19 cellular contexts compared by ENCODE assay signal in the genomic region with DNA sequence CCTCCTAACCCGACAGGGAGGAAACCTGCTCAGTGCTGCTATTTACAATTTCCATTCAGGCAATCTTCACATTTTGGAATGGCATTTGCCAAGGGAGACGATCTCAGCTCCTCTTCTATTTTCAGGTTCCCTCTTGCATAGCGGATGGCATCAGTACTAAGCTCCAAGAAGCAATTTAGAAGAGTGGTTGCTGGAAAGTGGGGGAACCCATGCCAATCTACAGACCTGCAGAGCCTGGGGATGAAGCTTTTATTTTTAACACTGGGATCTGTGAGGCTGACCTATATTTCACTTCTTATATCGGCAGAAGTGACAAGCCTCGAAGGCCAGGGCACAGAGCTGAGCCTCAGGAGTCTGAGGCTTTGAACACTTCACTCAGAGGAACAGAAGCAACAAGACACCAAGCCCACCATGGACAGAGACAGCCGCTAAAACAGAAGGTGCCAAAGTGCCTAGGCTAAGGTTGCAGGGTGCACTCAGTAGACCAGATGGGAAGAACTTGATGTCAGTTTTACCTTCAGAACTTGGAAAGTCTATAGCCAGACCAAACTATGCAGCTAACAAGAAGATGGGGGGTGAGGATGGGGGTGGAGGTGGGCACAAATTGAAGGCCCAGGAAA. TPM values are rescaled to one million over a fixed set of nuclear protein-coding genes. Genes with fewer than 3 reads are reported as not detected.
DNase-seq lines count a peak whose midpoint lies in the region; ATAC-seq, FAIRE-seq and TF ChIP-seq lines count a peak whose summit lies in the region.
"Had no signal": no experiment of that assay in that cellular context is flagged by ENCODE, and none has a peak within 500 bp of the region (broad histone marks: within the 10 kb centered on the region; RNA-seq: fewer than 3 reads in every experiment).

No MANE protein-coding gene starts in this region.

- no peak for TF ChIP-seq RAD21 in Ishikawa (IDR thresholded peaks at IDR 0.05; ENCODE audit: low read depth)

- H2AFZ ChIP-seq in keratinocyte (ENCODE audit: control insufficient read depth, low read length) = no peak overlapping the region

- peak overlapping the region in 1 of 5 experiments; percentile 54 for H3K4me3 Mint-ChIP-seq in brain
- H3K4me3 Mint-ChIP-seq: activated CD8-positive, alpha-beta T cell treated with anti-CD3 and anti-CD28 coated beads, Interleukin-2, amount 10 ng/mL, durations not matched to agents 7 days and 5 days; CD8-positive, alpha-beta memory T cell; naive B cell had no signal

- peaks cover 30% of the 10 kb centered on the region for H3K79me2 ChIP-seq in keratinocyte (ENCODE audit: control insufficient read depth, insufficient read depth, low read length)

- H4K20me1 ChIP-seq in keratinocyte (ENCODE audit: control insufficient read depth, extremely low read depth, insufficient read depth, low read length) = no peaks in the 10 kb centered on the region

- H3K27ac ChIP-seq in keratinocyte (ENCODE audit: control insufficient read depth, insufficient read depth, low read length) (no peak overlapping the region), stomach (peak overlapping the region in 3 of 5 donors; percentile 24 to 63 (median 50))

- FAIRE-seq in keratinocyte (lab: Jason Lieb, UNC) = peak; percentile 49

- peaks cover 13% of the 10 kb centered on the region for H3K4me1 ChIP-seq in keratinocyte (ENCODE audit: control insufficient read depth, extremely low read depth, insufficient read depth, low read length)
- H3K4me1 ChIP-seq in stomach = peaks cover 16 to 20% (median 18%) of the 10 kb centered on the region in 4 donors

- H3K4me3 ChIP-seq in keratinocyte (ENCODE audit: control insufficient read depth in 2 of 3, extremely low read depth in 1 of 3, insufficient read depth in 2 of 3, low read depth in 1 of 3, low read length in 3 of 3) = no peak overlapping the region
- no peak overlapping the region for H3K4me3 ChIP-seq in stomach

- H3K36me3 Mint-ChIP-seq in brain = peaks cover 5% of the 10 kb centered on the region
- H3K36me3 Mint-ChIP-seq: CD8-positive, alpha-beta memory T cell had no signal

- no peak for ATAC-seq in HG02763 (IDR thresholded peaks at IDR 0.05; ENCODE audit: unreplicated experiment)
- ATAC-seq in GM21619 (IDR thresholded peaks at IDR 0.05; ENCODE audit: unreplicated experiment) = no peak
- ATAC-seq: activated CD8-positive, alpha-beta T cell treated with anti-CD3 and anti-CD28 coated beads, Interleukin-2, amount 10 ng/mL, durations not matched to agents 7 days and 5 days had no signal

- H3K9me3 ChIP-seq in keratinocyte (ENCODE audit: control insufficient read depth, low read depth, low read length) (no peaks in the 10 kb centered on the region), stomach (no peaks in the 10 kb centered on the region)

- DNase-seq in keratinocyte (ENCODE audit: low read depth, low spot score) (no peak), stomach (no peak), DMS79 treated with DMSO at 0.1 percent for 48 hours (lab: John Stamatoyannopoulos, UW) (no peak)
- DNase-seq: activated CD4-positive, CD25-positive, alpha-beta regulatory T cell treated with anti-CD3 and anti-CD28 coated beads, Interleukin-2, amount 50 U/mL, for 72 hours; activated CD8-positive, alpha-beta T cell treated with anti-CD3 and anti-CD28 coated beads, Interleukin-2, amount 10 ng/mL, durations not matched to agents 7 days and 5 days; activated naive CD4-positive, alpha-beta T cell; activated T-cell treated with anti-CD3 and anti-CD28 coated beads, Interleukin-2, amount 50 U/mL, for 1 hour; CD8-positive, alpha-beta memory T cell; H7; naive B cell; NCI-H1105; NCI-H2081; stimulated activated CD4-positive, alpha-beta T cell treated with anti-CD3 and anti-CD28 coated beads, Interleukin-2, amount 100 ng/mL, for 24 hours; stimulated activated naive CD4-positive, alpha-beta T cell had no signal

- no peak overlapping the region for H3K4me2 ChIP-seq in keratinocyte (ENCODE audit: control insufficient read depth, extremely low read depth, insufficient read depth, low read depth, low read length)

- H3K27me3 ChIP-seq in keratinocyte (ENCODE audit: control insufficient read depth, extremely low read depth, insufficient read depth, low read length) (no peaks in the 10 kb centered on the region), stomach (no peaks in the 10 kb centered on the region)

- peak overlapping the region in 4 of 5 experiments; percentile 83 to 91 (median 88) for H3K27ac Mint-ChIP-seq in brain
- H3K27ac Mint-ChIP-seq: activated CD8-positive, alpha-beta T cell treated with anti-CD3 and anti-CD28 coated beads, Interleukin-2, amount 10 ng/mL, durations not matched to agents 7 days and 5 days had no signal

- intact Hi-C loops in stomach (cut with DNase I; ENCODE audit: low total_unique reads) = no loop called here

- dilution Hi-C loops in keratinocyte (cut with MboI; ENCODE audit: extremely low pct_ligation_motif_present, low sequenced_read_pairs) = no loop called here

- no peak for TF ChIP-seq POLR2A in stomach (IDR thresholded peaks at IDR 0.05)

- H3K9me1 ChIP-seq in keratinocyte (ENCODE audit: control insufficient read depth, extremely low read depth, insufficient read depth, low read length) = no peaks in the 10 kb centered on the region

- TF ChIP-seq CTCF in brain (conservative IDR thresholded peaks at IDR 0.05) = no peak
- TF ChIP-seq CTCF in keratinocyte (optimal IDR thresholded peaks at IDR 0.05 in 1 of 3, IDR thresholded peaks at IDR 0.05 in 1 of 3, conservative IDR thresholded peaks at IDR 0.05 in 1 of 3; ENCODE audit: extremely low read depth in 1 of 3, insufficient read depth in 2 of 3, low read length in 3 of 3) = no peak
- no peak for TF ChIP-seq CTCF in stomach (IDR thresholded peaks at IDR 0.05)

- H3K4me1 Mint-ChIP-seq in brain = peaks cover 79% of the 10 kb centered on the region
- H3K4me1 Mint-ChIP-seq: CD8-positive, alpha-beta memory T cell had no signal

- no peaks in the 10 kb centered on the region for H3K27me3 Mint-ChIP-seq in brain
- H3K27me3 Mint-ChIP-seq: naive B cell, type B pancreatic cell had no signal

- H3K36me3 ChIP-seq in keratinocyte (ENCODE audit: control insufficient read depth in 2 of 2, extremely low read depth in 1 of 2, insufficient read depth in 2 of 2, low read length in 2 of 2) (peaks cover 0 to 3% of the 10 kb centered on the region in 2 experiments), stomach (no peaks in the 10 kb centered on the region)

- H3K9me3 Mint-ChIP-seq in brain = peaks cover 0 to 3% (median 0%) of the 10 kb centered on the region in 5 experiments
- H3K9me3 Mint-ChIP-seq: CD8-positive, alpha-beta memory T cell; type B pancreatic cell had no signal

- 61 to 83% (median 73%) methylated on average over 6 of the region's 6 CpGs for WGBS in stomach, 5 donors

- TF ChIP-seq EP300 in Ishikawa (IDR thresholded peaks at IDR 0.05; ENCODE audit: borderline replicate concordance) (no peak), stomach (IDR thresholded peaks at IDR 0.05) (no peak)

- peak overlapping the region; percentile 48 for H3K9ac ChIP-seq in keratinocyte (ENCODE audit: control insufficient read depth, extremely low read depth, insufficient read depth, low read length)

TF ChIP-seq in Ishikawa, 13 proteins besides CTCF, POLR2A, EP300 and RAD21:
- no peak for TF ChIP-seq TEAD4 (IDR thresholded peaks at IDR 0.05)
- no peak for TF ChIP-seq FOXM1 (IDR thresholded peaks at IDR 0.05; ENCODE audit: borderline replicate concordance, low read depth)
- TF ChIP-seq, protein P1, sequence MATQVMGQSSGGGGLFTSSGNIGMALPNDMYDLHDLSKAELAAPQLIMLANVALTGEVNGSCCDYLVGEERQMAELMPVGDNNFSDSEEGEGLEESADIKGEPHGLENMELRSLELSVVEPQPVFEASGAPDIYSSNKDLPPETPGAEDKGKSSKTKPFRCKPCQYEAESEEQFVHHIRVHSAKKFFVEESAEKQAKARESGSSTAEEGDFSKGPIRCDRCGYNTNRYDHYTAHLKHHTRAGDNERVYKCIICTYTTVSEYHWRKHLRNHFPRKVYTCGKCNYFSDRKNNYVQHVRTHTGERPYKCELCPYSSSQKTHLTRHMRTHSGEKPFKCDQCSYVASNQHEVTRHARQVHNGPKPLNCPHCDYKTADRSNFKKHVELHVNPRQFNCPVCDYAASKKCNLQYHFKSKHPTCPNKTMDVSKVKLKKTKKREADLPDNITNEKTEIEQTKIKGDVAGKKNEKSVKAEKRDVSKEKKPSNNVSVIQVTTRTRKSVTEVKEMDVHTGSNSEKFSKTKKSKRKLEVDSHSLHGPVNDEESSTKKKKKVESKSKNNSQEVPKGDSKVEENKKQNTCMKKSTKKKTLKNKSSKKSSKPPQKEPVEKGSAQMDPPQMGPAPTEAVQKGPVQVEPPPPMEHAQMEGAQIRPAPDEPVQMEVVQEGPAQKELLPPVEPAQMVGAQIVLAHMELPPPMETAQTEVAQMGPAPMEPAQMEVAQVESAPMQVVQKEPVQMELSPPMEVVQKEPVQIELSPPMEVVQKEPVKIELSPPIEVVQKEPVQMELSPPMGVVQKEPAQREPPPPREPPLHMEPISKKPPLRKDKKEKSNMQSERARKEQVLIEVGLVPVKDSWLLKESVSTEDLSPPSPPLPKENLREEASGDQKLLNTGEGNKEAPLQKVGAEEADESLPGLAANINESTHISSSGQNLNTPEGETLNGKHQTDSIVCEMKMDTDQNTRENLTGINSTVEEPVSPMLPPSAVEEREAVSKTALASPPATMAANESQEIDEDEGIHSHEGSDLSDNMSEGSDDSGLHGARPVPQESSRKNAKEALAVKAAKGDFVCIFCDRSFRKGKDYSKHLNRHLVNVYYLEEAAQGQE (IDR thresholded peaks at IDR 0.05; ENCODE audit: low read depth) = peak; percentile 59

RNA-seq across cellular contexts. Expression of gene SCD5, which starts 43.9 kb away (rescaled TPM):
- 188 TPM for polyA plus RNA-seq in brain (ENCODE audit: insufficient read depth, low read depth, low replicate concordance)
- 33.5 to 42.5 TPM (median 39.4 TPM) in 3 replicates for polyA plus RNA-seq in keratinocyte
- 24.7 TPM for polyA plus RNA-seq in keratinocyte (2011; ENCODE audit: low read depth)
- 48.7 and 54.0 TPM in 2 replicates for polyA plus RNA-seq in keratinocyte (2011; cell fraction: cytosol; rRNA removed)
- 65.6 and 67.8 TPM in 2 replicates for polyA plus RNA-seq in keratinocyte (2011; cell fraction: nucleus; rRNA removed)
- 25.2 and 47.0 TPM in 2 replicates for polyA plus RNA-seq in keratinocyte (2012; ENCODE audit: low replicate concordance)
- polyA minus RNA-seq in keratinocyte = 34.9 to 59.8 TPM (median 42.4 TPM) in 3 replicates
- 71.9 TPM for polyA minus RNA-seq in keratinocyte (2011; cell fraction: cytosol; rRNA and poly(A)+ RNA removed)
- polyA minus RNA-seq in keratinocyte (2011; cell fraction: nucleus; rRNA and poly(A)+ RNA removed) = 57.8 and 79.8 TPM in 2 replicates
- 10 to 100 TPM in 3 of 5 donors, 1 to 10 TPM in 1, under 1 TPM in 1; 0.58 to 35.9 (median 16.9) TPM for total RNA-seq in stomach
- 10 to 100 TPM in 1 of 3 donors, 1 to 10 TPM in 2; 7.1 to 10.1 (median 9.8) TPM for polyA plus RNA-seq in stomach
